Comparison of ENCODE assay signal across 25 cellular contexts in the genomic region with DNA sequence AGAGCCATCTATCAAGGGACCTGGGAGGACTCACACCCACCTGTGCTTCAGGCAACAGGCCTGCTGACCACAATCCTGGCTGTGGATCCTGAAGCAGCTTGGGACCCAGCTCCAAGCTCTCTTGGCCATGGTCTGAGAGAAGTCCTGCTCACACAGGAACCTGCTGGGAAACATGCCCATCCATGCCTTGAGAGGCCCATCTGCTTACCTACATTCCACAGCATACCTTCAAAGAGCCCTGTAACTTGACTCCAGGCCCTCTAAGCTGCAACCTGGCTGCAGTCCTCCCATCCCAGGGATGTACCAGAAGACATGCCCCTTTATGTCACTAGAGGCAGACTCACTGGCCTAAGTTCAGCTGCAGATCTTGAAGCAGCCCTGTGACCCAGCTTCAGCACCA.
"Had no signal": no experiment of that assay in that cellular context is flagged by ENCODE, and none has a peak within 500 bp of the region (broad histone marks: within the 10 kb centered on the region; RNA-seq: fewer than 3 reads in every experiment).

No MANE protein-coding gene starts in this region.

- H3K36me3 ChIP-seq: brain microvascular endothelial cell, esophagus muscularis mucosa, heart right ventricle, lower lobe of right lung, neutrophil, pancreas, right lobe of liver, uterus had no signal

- H3K4me3 ChIP-seq: coronary artery, esophagus muscularis mucosa, heart right ventricle, lower lobe of right lung, pancreas, right lobe of liver, tibial nerve, uterus had no signal

- H3K27me3 Mint-ChIP-seq: natural killer cell treated with Interleukin-12 subunit alpha and Interleukin-12 subunit beta and Interleukin-15 and Interleukin-18, amount 100 ng/mL, for 72 hours; stimulated activated naive CD8-positive, alpha-beta T cell treated with anti-CD3 and anti-CD28 coated beads, Interleukin-15, Interleukin-2, amounts not matched to agents 100 ng/mL and 50 ng/mL, for 24 hours had no signal

- H3K36me3 Mint-ChIP-seq: mesothelial cell of epicardium had no signal

- H3K9me3 ChIP-seq: lower lobe of right lung, neutrophil, pancreas, right lobe of liver, uterus had no signal

- H3K27me3 ChIP-seq: brain microvascular endothelial cell, esophagus muscularis mucosa, heart right ventricle, neutrophil, pancreas, right lobe of liver, tibial nerve, uterus had no signal

- H3K27ac Mint-ChIP-seq: mesothelial cell of epicardium; natural killer cell treated with Interleukin-12 subunit alpha and Interleukin-12 subunit beta and Interleukin-15 and Interleukin-18, amount 100 ng/mL, for 72 hours; stimulated activated naive CD8-positive, alpha-beta T cell treated with anti-CD3 and anti-CD28 coated beads, Interleukin-15, Interleukin-2, amounts not matched to agents 100 ng/mL and 50 ng/mL, for 24 hours had no signal

- H3K4me1 ChIP-seq: esophagus muscularis mucosa, lower lobe of right lung, pancreas, right lobe of liver, tibial nerve, uterus had no signal

- H3K27ac ChIP-seq: brain microvascular endothelial cell, coronary artery, esophagus muscularis mucosa, heart right ventricle, lower lobe of right lung, neutrophil, pancreas, right lobe of liver, tibial nerve, uterus, VCaP had no signal

- DNase-seq: activated CD4-positive, alpha-beta T cell treated with anti-CD3 and anti-CD28 coated beads for 1 hour; activated CD8-positive, alpha-beta memory T cell treated with anti-CD3 and anti-CD28 coated beads for 24 hours; activated CD8-positive, alpha-beta memory T cell treated with anti-CD3 and anti-CD28 coated beads, Interleukin-2, amount 50 U/mL, for 48 hours; activated effector memory CD4-positive, alpha-beta T cell treated with anti-CD3 and anti-CD28 coated beads, Interleukin-2, amount 50 U/mL, for 16 hours; activated naive CD4-positive, alpha-beta T cell treated with anti-CD3 and anti-CD28 coated beads, Interleukin-2, amount 50 U/mL, for 16 hours; activated T-cell treated with anti-CD3 and anti-CD28 coated beads, Interleukin-2, amount 50 U/mL, for 72 hours; aorta; brain microvascular endothelial cell; heart right ventricle; islet precursor cell; lower lobe of right lung; pancreas; right lobe of liver; small intestine; stimulated activated CD4-positive, alpha-beta T cell treated with anti-CD3 and anti-CD28 coated beads, Interleukin-15, amount 100 ng/mL, for 24 hours; stimulated activated CD4-positive, alpha-beta T cell treated with anti-CD3 and anti-CD28 coated beads, Interleukin-2, amount 100 ng/mL, for 48 hours; uterus had no signal

- H3K4me1 Mint-ChIP-seq: mesothelial cell of epicardium had no signal

- H3K4me3 Mint-ChIP-seq: activated T-cell treated with anti-CD3 and anti-CD28 coated beads, Interleukin-2, amount 50 U/mL, for 72 hours; mesothelial cell of epicardium; natural killer cell treated with Interleukin-12 subunit alpha and Interleukin-12 subunit beta and Interleukin-15 and Interleukin-18, amount 100 ng/mL, for 72 hours; stimulated activated naive CD8-positive, alpha-beta T cell treated with anti-CD3 and anti-CD28 coated beads, Interleukin-15, Interleukin-2, amounts not matched to agents 100 ng/mL and 50 ng/mL, for 24 hours had no signal

- ATAC-seq: activated T-cell treated with anti-CD3 and anti-CD28 coated beads, Interleukin-2, amount 50 U/mL, for 72 hours; heart right ventricle; lower lobe of right lung; natural killer cell treated with Interleukin-12 subunit alpha and Interleukin-12 subunit beta and Interleukin-15 and Interleukin-18, amount 100 ng/mL, for 72 hours; pancreas; right lobe of liver had no signal
